Comparison of ENCODE assay signal across 20 cellular contexts in the genomic region with DNA sequence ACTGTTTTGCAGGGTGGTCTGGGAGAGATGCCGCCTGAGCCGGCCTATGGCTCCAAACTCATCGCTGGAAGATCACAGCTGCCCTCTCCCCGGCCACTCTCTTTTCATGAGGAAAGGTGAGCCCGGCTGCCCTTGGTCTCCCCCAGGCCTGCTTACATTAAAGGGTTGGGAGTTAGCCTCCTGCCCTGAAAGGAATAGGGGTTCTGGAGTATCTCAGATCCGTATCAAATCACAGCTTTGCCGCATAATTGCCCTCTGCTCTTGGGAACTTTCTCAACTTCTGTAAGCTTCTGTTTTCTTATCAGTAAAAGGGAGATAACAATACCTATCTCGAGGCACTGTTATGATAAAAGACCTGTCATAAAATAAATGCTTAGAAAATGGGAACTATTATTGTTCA. TPM values are rescaled to one million over a fixed set of nuclear protein-coding genes. Genes with fewer than 3 reads are reported as not detected.
DNase-seq lines count a peak whose midpoint lies in the region; ATAC-seq, FAIRE-seq and TF ChIP-seq lines count a peak whose summit lies in the region.
"Had no signal": no experiment of that assay in that cellular context is flagged by ENCODE, and none has a peak within 500 bp of the region (broad histone marks: within the 10 kb centered on the region; RNA-seq: fewer than 3 reads in every experiment).

No MANE protein-coding gene starts in this region.

- H3K27me3 Mint-ChIP-seq in WTC11 (ENCODE audit: low read depth), result no peaks in the 10 kb centered on the region
- H3K27me3 Mint-ChIP-seq: CD4-positive, alpha-beta memory T cell had no signal

- no peak overlapping the region for H4K8ac ChIP-seq in mesenchymal stem cell (ENCODE audit: low read length)

- no peaks in the 10 kb centered on the region for H3K9me2 ChIP-seq in SK-N-SH

- peaks cover 3% of the 10 kb centered on the region for H3F3A ChIP-seq in SK-N-SH (replicated peaks; ENCODE audit: insufficient read depth)

- H3K4me1 ChIP-seq in HEK293 (ENCODE audit: control insufficient read depth, insufficient read depth, low read length) (peaks cover 3% of the 10 kb centered on the region; the same call in 1 of the 2 replicates), SK-N-SH (ENCODE audit: control insufficient read depth in 1 of 2, insufficient read depth in 2 of 2, low read depth in 1 of 2, low read length in 1 of 2) (peaks cover 11 to 18% of the 10 kb centered on the region in 2 experiments; a peak in 3 of 4 replicates), mesenchymal stem cell (ENCODE audit: control insufficient read depth, insufficient read depth, low read depth, low read length) (peaks cover 8% of the 10 kb centered on the region), small intestine (ENCODE audit: control insufficient read depth in 2 of 2, insufficient read depth in 1 of 2, low read depth in 1 of 2, low read length in 1 of 2) (peaks cover 0 to 4% of the 10 kb centered on the region in 2 donors)

- H2BK15ac ChIP-seq in mesenchymal stem cell (ENCODE audit: low read depth, poor library complexity, severe bottlenecking), result peak overlapping the region; percentile 19

- no peak overlapping the region for H2BK120ac ChIP-seq in mesenchymal stem cell (ENCODE audit: low read depth, low read length)

- H3K4ac ChIP-seq in mesenchymal stem cell (ENCODE audit: low read depth in 1 of 2, low read length in 2 of 2), result peak overlapping the region in 1 of 2 experiments; percentile 68

- H3K9me3 ChIP-seq in HEK293 (ENCODE audit: control insufficient read depth, insufficient read depth, low read depth, low read length) (no peaks in the 10 kb centered on the region), SK-N-SH (no peaks in the 10 kb centered on the region), mesenchymal stem cell (ENCODE audit: control insufficient read depth, low read length) (no peaks in the 10 kb centered on the region), small intestine (ENCODE audit: control insufficient read depth, low read depth) (no peaks in the 10 kb centered on the region)

- no peaks in the 10 kb centered on the region for H3K9me3 Mint-ChIP-seq in stimulated activated effector memory CD8-positive, alpha-beta T cell treated with anti-CD3 and anti-CD28 coated beads, Interleukin-12 subunit alpha, Interleukin-12 subunit beta, amount 100 ng/mL, for 72 hours
- no peaks in the 10 kb centered on the region; the same call in 1 of the 2 replicates for H3K9me3 Mint-ChIP-seq in WTC11

- no peak overlapping the region for H3K14ac ChIP-seq in mesenchymal stem cell (ENCODE audit: low read length in 2 of 2)

- H2BK12ac ChIP-seq in mesenchymal stem cell (ENCODE audit: low read length in 2 of 2), result peak overlapping the region; percentile 44 to 80

- H3K36me3 ChIP-seq in HEK293 (ENCODE audit: control insufficient read depth in 2 of 2, insufficient read depth in 1 of 2, low read length in 2 of 2) (no peaks in the 10 kb centered on the region), SK-N-SH (replicated peaks in 1 of 2; ENCODE audit: control insufficient read depth in 1 of 2, insufficient read depth in 2 of 2, low read length in 1 of 2) (no peaks in the 10 kb centered on the region), mesenchymal stem cell (ENCODE audit: control insufficient read depth in 1 of 2, insufficient read depth in 2 of 2, low read depth in 1 of 2, low read length in 2 of 2) (no peaks in the 10 kb centered on the region), small intestine (ENCODE audit: control insufficient read depth in 2 of 2, insufficient read depth in 2 of 2, low read length in 2 of 2) (no peaks in the 10 kb centered on the region)

- ATAC-seq in stimulated activated effector memory CD8-positive, alpha-beta T cell treated with anti-CD3 and anti-CD28 coated beads, Interleukin-12 subunit alpha, Interleukin-12 subunit beta, amount 100 ng/mL, for 72 hours, result no peak
- ATAC-seq in WTC11, result no peak

- no peak for FAIRE-seq in small intestine (lab: Jason Lieb, UNC)
- FAIRE-seq: GM19239 had no signal

- no peaks in the 10 kb centered on the region for H4K20me1 ChIP-seq in SK-N-SH (ENCODE audit: insufficient read depth)

- H3K4me2 ChIP-seq in SK-N-SH (no peak overlapping the region), mesenchymal stem cell (ENCODE audit: low read length, poor library complexity, severe bottlenecking) (no peak overlapping the region)

- H3K4me3 Mint-ChIP-seq in stimulated activated effector memory CD8-positive, alpha-beta T cell treated with anti-CD3 and anti-CD28 coated beads, Interleukin-12 subunit alpha, Interleukin-12 subunit beta, amount 100 ng/mL, for 72 hours, result no peak overlapping the region
- H3K4me3 Mint-ChIP-seq in WTC11, result no peak overlapping the region
- H3K4me3 Mint-ChIP-seq: CD4-positive, alpha-beta memory T cell had no signal

- no peak overlapping the region for H4K91ac ChIP-seq in mesenchymal stem cell (ENCODE audit: low read length)

- CTCF ChIA-PET in HEK293 (lab: Yijun Ruan, JAX) (interaction anchor here (0.5 kb wide), 1 partner anchor 19 kb away, joined by 3 read pairs; no protein-coding TSS in a partner anchor), SK-N-SH (lab: Yijun Ruan, JAX) (interaction anchor here (1.0 to 2.3 kb wide), 7 partner anchors 11 to 487 kb away, joined by 3 to 9 read pairs (median 4); no protein-coding TSS in a partner anchor), WTC11 (lab: Charles Lee) (interaction anchor here (1.4 kb wide), 1 partner anchor 23 kb away, joined by 3 read pairs; no protein-coding TSS in a partner anchor)

- H2AFZ ChIP-seq in SK-N-SH (ENCODE audit: low read depth), result no peak overlapping the region
- H2AFZ ChIP-seq in mesenchymal stem cell (ENCODE audit: low read depth, low read length), result no peak overlapping the region

- no peaks in the 10 kb centered on the region for H3K79me2 ChIP-seq in SK-N-SH (ENCODE audit: insufficient read depth)

- no peak overlapping the region for H2BK5ac ChIP-seq in mesenchymal stem cell (ENCODE audit: low read depth, low read length, poor library complexity, severe bottlenecking)

- no peaks in the 10 kb centered on the region for H3K36me3 Mint-ChIP-seq in stimulated activated effector memory CD8-positive, alpha-beta T cell treated with anti-CD3 and anti-CD28 coated beads, Interleukin-12 subunit alpha, Interleukin-12 subunit beta, amount 100 ng/mL, for 72 hours
- H3K36me3 Mint-ChIP-seq in WTC11, result no peaks in the 10 kb centered on the region
- H3K36me3 Mint-ChIP-seq: CD4-positive, alpha-beta memory T cell had no signal

- POLR2A ChIA-PET in HEK293 (lab: Yijun Ruan, JAX) (no interaction called here), SK-N-SH (lab: Yijun Ruan, JAX) (interaction anchor here (1.7 kb wide), 1 partner anchor 11 kb away, joined by 7 read pairs; no protein-coding TSS in a partner anchor), WTC11 (lab: Charles Lee) (no interaction called here)

- WGBS in SK-N-SH (ENCODE audit: low lambda C conversion rate), result 71% methylated on average over 8 of the region's 8 CpGs
- WGBS in mesenchymal stem cell, result 79% methylated on average over 5 of the region's 8 CpGs
- 21 to 59% (median 48%) methylated on average over 8 of the region's 8 CpGs for WGBS in small intestine, 3 donors

- peaks cover 2% of the 10 kb centered on the region for H3K79me1 ChIP-seq in mesenchymal stem cell (replicated peaks; ENCODE audit: low read length, poor library complexity, severe bottlenecking)

- no peak for TF ChIP-seq CTCF in HEK293 (tag by site-specific recombination; IDR thresholded peaks at IDR 0.05)
- TF ChIP-seq CTCF in SK-N-SH (IDR thresholded peaks at IDR 0.05), result no peak
- TF ChIP-seq CTCF in WTC11 (IDR thresholded peaks at IDR 0.05), result no peak

- H3K27ac ChIP-seq in HEK293 (ENCODE audit: extremely low read depth, low read depth, low read length), result no peak overlapping the region
- no peak overlapping the region; a peak in 1 of 4 replicates for H3K27ac ChIP-seq in SK-N-SH (ENCODE audit: low read depth in 2 of 2, low read length in 1 of 2)
- H3K27ac ChIP-seq in mesenchymal stem cell (ENCODE audit: low read length, poor library complexity, severe bottlenecking), result no peak overlapping the region
- no peak overlapping the region for H3K27ac ChIP-seq in small intestine (ENCODE audit: low read depth in 1 of 2, low read length in 1 of 2)

- H3K18ac ChIP-seq in mesenchymal stem cell (ENCODE audit: low read depth in 1 of 2, low read length in 2 of 2), result peak overlapping the region in 1 of 2 experiments; percentile 50

- TF ChIP-seq EP300 in SK-N-SH (IDR thresholded peaks at IDR 0.05; ENCODE audit: borderline replicate concordance in 1 of 2, low read depth in 1 of 2, low read length in 1 of 2), result peak in 1 of 2 experiments; percentile 98; a peak in 2 of 4 replicates

- no peak overlapping the region for H3K27ac Mint-ChIP-seq in stimulated activated effector memory CD8-positive, alpha-beta T cell treated with anti-CD3 and anti-CD28 coated beads, Interleukin-12 subunit alpha, Interleukin-12 subunit beta, amount 100 ng/mL, for 72 hours
- no peak overlapping the region for H3K27ac Mint-ChIP-seq in WTC11
- H3K27ac Mint-ChIP-seq: CD4-positive, alpha-beta memory T cell had no signal

- DNase-seq in SK-N-SH (peak; percentile 80), mesenchymal stem cell (no peak), small intestine (peak; percentile 22), WTC11 (ENCODE audit: low spot score) (no peak), cerebellum (ENCODE audit: low spot score) (no peak)
- DNase-seq in stimulated activated effector memory CD8-positive, alpha-beta T cell treated with anti-CD3 and anti-CD28 coated beads, Interleukin-12 subunit alpha, Interleukin-12 subunit beta, amount 100 ng/mL, for 72 hours (ENCODE audit: low spot score in 2 of 2), result no peak
- DNase-seq: Calu3; CD4-positive, alpha-beta memory T cell; DMS153; GF-D8; Kasumi-1; NCI-H1417; NCI-H1694 treated with DMSO at 0.1 percent for 48 hours; NCI-H2081 treated with DMSO at 0.1 percent for 48 hours; NCI-H2171 treated with DMSO at 0.1 percent for 48 hours; NCI-H446; NCI-H526 treated with DMSO at 0.1 percent for 48 hours; SHP77 had no signal

- H3K4me1 Mint-ChIP-seq in stimulated activated effector memory CD8-positive, alpha-beta T cell treated with anti-CD3 and anti-CD28 coated beads, Interleukin-12 subunit alpha, Interleukin-12 subunit beta, amount 100 ng/mL, for 72 hours, result peaks cover 27% of the 10 kb centered on the region
- peaks cover 41% of the 10 kb centered on the region for H3K4me1 Mint-ChIP-seq in WTC11

- no peak overlapping the region for H3K23ac ChIP-seq in mesenchymal stem cell (ENCODE audit: low read length in 2 of 2)

- H3K9ac ChIP-seq in SK-N-SH, result no peak overlapping the region
- H3K9ac ChIP-seq in mesenchymal stem cell (ENCODE audit: low read length), result no peak overlapping the region

- no peak overlapping the region for H3K4me3 ChIP-seq in HEK293 (ENCODE audit: low read depth, low read length)
- no peak overlapping the region for H3K4me3 ChIP-seq in SK-N-SH (ENCODE audit: low read depth in 2 of 2, low read length in 1 of 2)
- no peak overlapping the region for H3K4me3 ChIP-seq in mesenchymal stem cell (ENCODE audit: insufficient read depth in 1 of 2, low read depth in 1 of 2, low read length in 2 of 2)
- H3K4me3 ChIP-seq in small intestine (ENCODE audit: low read depth in 1 of 2, low read length in 2 of 2), result no peak overlapping the region

- peak; percentile 38; the same call in 1 of the 2 replicates for TF ChIP-seq RAD21 in SK-N-SH (IDR thresholded peaks at IDR 0.05; ENCODE audit: low read length)

- H3K27me3 ChIP-seq in SK-N-SH (ENCODE audit: insufficient read depth) (no peaks in the 10 kb centered on the region), mesenchymal stem cell (ENCODE audit: control insufficient read depth in 1 of 2, insufficient read depth in 1 of 2, low read length in 2 of 2) (no peaks in the 10 kb centered on the region), small intestine (ENCODE audit: control insufficient read depth in 2 of 2, insufficient read depth in 2 of 2, low read length in 2 of 2) (no peaks in the 10 kb centered on the region)

- H2AK5ac ChIP-seq in mesenchymal stem cell (ENCODE audit: low read length, severe bottlenecking), result peak overlapping the region; percentile 51

RNA-seq across cellular contexts. Expression of a gene that starts 17.6 kb away (rescaled TPM):
- polyA plus RNA-seq in SK-N-SH (2012; rRNA removed), result 21.6 and 26.2 TPM in 2 replicates
- polyA plus RNA-seq in SK-N-SH (2012; cell fraction: cytosol; rRNA removed), result 20.1 and 20.3 TPM in 2 replicates
- polyA plus RNA-seq in SK-N-SH (2012; cell fraction: nucleus; rRNA removed), result 19.8 and 24.5 TPM in 2 replicates
- polyA plus RNA-seq in mesenchymal stem cell (2013, experiment 1 of 2), result 90.2 TPM
- 90.9 TPM for polyA plus RNA-seq in mesenchymal stem cell (2013, experiment 2 of 2)
- polyA plus RNA-seq in small intestine, result 10 to 100 TPM in 1 of 3 donors, 1 to 10 TPM in 1, under 1 TPM in 1; 0.22 to 10.7 (median 2.2) TPM
- total RNA-seq in WTC11 (2021), result 34.9 to 51.3 TPM (median 51.1 TPM) in 3 replicates
- total RNA-seq in cerebellum, result 20.3 TPM

Comparison
In these comparisons a context has a peak if more than half of its experiments do, and no peak if none do; other contexts are left out.
1. DNase-seq: peak in SK-N-SH (single experiment) and small intestine (single experiment); none in mesenchymal stem cell (single experiment), stimulated activated effector memory CD8-positive, alpha-beta T cell treated with anti-CD3 and anti-CD28 coated beads, Interleukin-12 subunit alpha, Interleukin-12 subunit beta, amount 100 ng/mL, for 72 hours (0 of 2), WTC11 (single experiment) and cerebellum (single experiment).